Comparison of ENCODE assay signal across 1 cellular context in the genomic region with DNA sequence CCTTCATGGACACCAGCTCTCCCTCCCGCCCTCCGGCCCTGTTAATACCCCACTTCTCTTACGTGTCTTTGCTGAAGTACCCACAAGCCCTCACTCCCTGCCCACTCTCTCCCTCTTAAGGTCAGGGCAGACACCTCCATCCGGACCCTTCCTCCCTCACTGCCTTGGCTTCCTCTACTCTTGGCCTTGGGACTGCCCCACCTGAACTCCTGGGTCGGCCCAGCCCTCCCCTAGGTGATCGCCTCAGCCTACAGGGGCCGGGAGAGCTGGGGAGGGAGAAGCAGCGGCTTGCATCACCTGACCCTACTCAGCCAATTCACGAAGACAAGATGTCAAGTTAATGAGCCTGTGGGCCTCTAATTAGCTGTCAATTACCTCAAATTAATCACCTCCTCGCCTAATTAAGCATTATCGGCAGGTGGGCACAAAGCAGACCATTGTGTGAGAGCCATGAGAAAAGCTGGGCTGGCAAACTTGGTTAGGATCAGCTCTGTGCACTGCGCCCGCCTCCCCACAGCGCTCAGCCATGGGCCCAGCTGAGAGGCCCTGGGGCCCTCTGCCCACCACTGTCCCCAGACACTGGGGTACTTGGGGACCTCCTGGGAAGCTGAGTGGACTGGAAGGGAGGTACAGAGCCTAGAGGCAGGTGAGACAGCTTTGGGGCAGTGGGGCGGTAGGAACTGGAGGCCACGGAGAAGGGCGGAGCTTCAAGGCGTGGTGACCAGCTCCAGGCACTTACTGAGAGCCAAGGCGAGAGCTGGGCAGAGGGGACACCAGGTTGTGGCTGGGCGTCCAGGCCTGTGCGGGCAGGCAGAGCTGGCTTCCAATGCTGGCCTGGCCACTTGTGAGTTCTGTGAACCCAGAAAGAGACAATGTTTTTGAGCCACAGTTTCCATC.
TF ChIP-seq lines count a peak whose summit lies in the region.

No MANE protein-coding gene starts in this region.

TF ChIP-seq in H1, 55 proteins besides CTCF, POLR2A, EP300 and RAD21:
- TF ChIP-seq BACH1 (IDR thresholded peaks at IDR 0.05; ENCODE audit: low read length) (no peak), POLR2AphosphoS5 (IDR thresholded peaks at IDR 0.05; ENCODE audit: low read depth, low read length) (no peak), JUND (IDR thresholded peaks at IDR 0.05; ENCODE audit: low read length) (no peak), TEAD4 (IDR thresholded peaks at IDR 0.05; ENCODE audit: low read depth, low read length) (no peak), EGR1 (IDR thresholded peaks at IDR 0.05; ENCODE audit: borderline replicate concordance, low read depth, low read length) (no peak), SIX5 (IDR thresholded peaks at IDR 0.05; ENCODE audit: low read depth, low read length) (no peak), SIN3A (conservative IDR thresholded peaks at IDR 0.05 in 1 of 2, IDR thresholded peaks at IDR 0.05 in 1 of 2; ENCODE audit: low read depth in 1 of 2, low read length in 2 of 2) (no peak), CHD1 (IDR thresholded peaks at IDR 0.05; ENCODE audit: low read depth, low read length) (no peak), CBX8 (IDR thresholded peaks at IDR 0.05; ENCODE audit: borderline replicate concordance, low read depth, low read length) (no peak)
- TF ChIP-seq, protein P1, sequence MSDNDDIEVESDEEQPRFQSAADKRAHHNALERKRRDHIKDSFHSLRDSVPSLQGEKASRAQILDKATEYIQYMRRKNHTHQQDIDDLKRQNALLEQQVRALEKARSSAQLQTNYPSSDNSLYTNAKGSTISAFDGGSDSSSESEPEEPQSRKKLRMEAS (IDR thresholded peaks at IDR 0.05) = no peak
